ENCODE assay signal across 11 cellular contexts in genomic region chr22:30221121-30221992, GRCh38. TPM values are rescaled to one million over a fixed set of nuclear protein-coding genes. Genes with fewer than 3 reads are reported as not detected.
DNase-seq lines count a peak whose midpoint lies in the region; ATAC-seq, FAIRE-seq and TF ChIP-seq lines count a peak whose summit lies in the region.
"Had no signal": no experiment of that assay in that cellular context is flagged by ENCODE, and none has a peak within 500 bp of the region (broad histone marks: within the 10 kb centered on the region; RNA-seq: fewer than 3 reads in every experiment).

No MANE protein-coding gene starts in this region.

- no peaks in the 10 kb centered on the region for H3K79me2 ChIP-seq in K562 (ENCODE audit: control insufficient read depth, insufficient read depth, low read length)

- H3K27ac ChIP-seq in K562 (ENCODE audit: extremely low read depth, low read depth, low read length) = no peak overlapping the region
- no peak overlapping the region for H3K27ac ChIP-seq in sigmoid colon
- H3K27ac ChIP-seq: PC-9, thyroid gland had no signal

- H3K9me3 ChIP-seq in K562 (replicated peaks; ENCODE audit: control insufficient read depth, insufficient read depth, low read depth, low read length) (no peaks in the 10 kb centered on the region), sigmoid colon (no peaks in the 10 kb centered on the region)
- H3K9me3 ChIP-seq: thyroid gland had no signal

- FAIRE-seq in GM19239 (lab: Jason Lieb, UNC) = peak; percentile 69
- no peak for FAIRE-seq in K562 (lab: Jason Lieb, UNC)
- FAIRE-seq: H54 had no signal

- in situ Hi-C loops in K562 (cut with MboI) = no loop called here

- TF ChIP-seq CTCF in K562 (IDR thresholded peaks at IDR 0.05 in 2 of 3, conservative IDR thresholded peaks at IDR 0.05 in 1 of 3; ENCODE audit: insufficient read depth in 2 of 3, low read depth in 1 of 3, low read length in 3 of 3) (no peak), sigmoid colon (IDR thresholded peaks at IDR 0.05) (no peak)

- no peak overlapping the region for H3K9ac ChIP-seq in K562 (ENCODE audit: insufficient read depth in 1 of 2, low read depth in 2 of 2, low read length in 2 of 2)

- no peak for TF ChIP-seq RAD21 in K562 (CRISPR knock-in tag; conservative IDR thresholded peaks at IDR 0.05 in 1 of 2, IDR thresholded peaks at IDR 0.05 in 1 of 2)

- ATAC-seq in K562 = no peak
- ATAC-seq in GM18511 (IDR thresholded peaks at IDR 0.05; ENCODE audit: unreplicated experiment) = no peak
- no peak for ATAC-seq in HG02571 (IDR thresholded peaks at IDR 0.05; ENCODE audit: unreplicated experiment)

- H3K4me1 ChIP-seq in K562 (replicated peaks in 1 of 2; ENCODE audit: control insufficient read depth in 2 of 2, insufficient read depth in 2 of 2, low read length in 2 of 2) (peaks cover 17 to 33% of the 10 kb centered on the region in 2 experiments; a peak in 4 of 5 replicates), sigmoid colon (no peaks in the 10 kb centered on the region)

- peaks cover 0 to 46% of the 10 kb centered on the region in 2 experiments; a peak in 2 of 5 replicates for H3K27me3 ChIP-seq in K562 (ENCODE audit: control insufficient read depth in 2 of 2, insufficient read depth in 2 of 2, low read length in 2 of 2)
- peaks cover 0 to 5% (median 0%) of the 10 kb centered on the region in 3 donors for H3K27me3 ChIP-seq in sigmoid colon
- H3K27me3 ChIP-seq: thyroid gland had no signal

- H3K36me3 ChIP-seq in K562 (ENCODE audit: control insufficient read depth, insufficient read depth, low read length) (no peaks in the 10 kb centered on the region), sigmoid colon (no peaks in the 10 kb centered on the region)
- H3K36me3 ChIP-seq: thyroid gland had no signal

- H4K20me1 ChIP-seq in K562 (replicated peaks; ENCODE audit: control insufficient read depth, insufficient read depth, low read length) = 0 out of 2 replicates have a peak, but pooled peaks cover 3% of the 10 kb centered on the region

- POLR2A ChIA-PET in K562 (lab: Yijun Ruan, JAX) = interaction anchor here (1.5 kb wide), 1 partner anchor 32 kb away, joined by 4 read pairs; no protein-coding TSS in a partner anchor

- no peaks in the 10 kb centered on the region for H3K9me1 ChIP-seq in K562 (ENCODE audit: control insufficient read depth, insufficient read depth, low read length)

- intact Hi-C loops in K562 (cut with micrococcal nuclease) (no loop called here), sigmoid colon (cut with DNase I) (no loop called here)

- H3K4me3 ChIP-seq in K562 (no peak overlapping the region), sigmoid colon (no peak overlapping the region)
- H3K4me3 ChIP-seq: PC-9, thyroid gland had no signal

- DNase-seq in GM19239 (ENCODE audit: insufficient read length, low spot score) (peak; percentile 42), K562 (ENCODE audit: extremely low read depth in 1 of 4, low spot score in 3 of 4) (no peak), SHP77 treated with DMSO at 0.1 percent for 48 hours (lab: John Stamatoyannopoulos, UW) (no peak), sigmoid colon (no peak)
- DNase-seq in activated CD4-positive, alpha-beta T cell treated with anti-CD3 and anti-CD28 coated beads, Interleukin-2, amount 50 U/mL, for 4 hours = peak; percentile 46 to 56
- peak; percentile 13 to 24 for DNase-seq in stimulated activated CD8-positive, alpha-beta memory T cell treated with anti-CD3 and anti-CD28 coated beads, Interleukin-4, amount 100 ng/mL, for 1 hour (ENCODE audit: low read depth in 2 of 2, low spot score in 1 of 2)
- DNase-seq: PC-9, thyroid gland had no signal

- TF ChIP-seq EP300 in K562 (IDR thresholded peaks at IDR 0.05; ENCODE audit: low read length) = no peak
- no peak for TF ChIP-seq EP300 in sigmoid colon (IDR thresholded peaks at IDR 0.05)

- H2AFZ ChIP-seq in K562 (ENCODE audit: low read depth, low read length) = no peak overlapping the region
- H2AFZ ChIP-seq: PC-9 had no signal

- H3K4me2 ChIP-seq in K562 (ENCODE audit: insufficient read depth, low read length) = no peak overlapping the region
- H3K4me2 ChIP-seq: PC-9 had no signal

- 27% methylated on average over 13 of the region's 26 CpGs for WGBS in K562 (ENCODE audit: insufficient coverage, low coverage, missing lambda C conversion rate)
- WGBS in sigmoid colon, 2 donors = 50 to 78% methylated on average over 26 of the region's 26 CpGs

- no TSS peak for BruUV-seq in K562 (replicated peaks; lab: Mats Ljungman, UMichigan)

- CTCF ChIA-PET in K562 (lab: Yijun Ruan, JAX; ENCODE audit: low intra/inter-chr PET ratio) = no interaction called here

- TF ChIP-seq POLR2A in K562 (conservative IDR thresholded peaks at IDR 0.05) (no peak), sigmoid colon (IDR thresholded peaks at IDR 0.05) (no peak)

TF ChIP-seq in K562, 482 proteins besides CTCF, POLR2A, EP300 and RAD21:
- TF ChIP-seq BCOR (IDR thresholded peaks at IDR 0.05) = peak; percentile 55; the same call in 1 of the 2 replicates
- TF ChIP-seq GATAD2A (IDR thresholded peaks at IDR 0.05) = no peak
- peak; percentile 32; the same call in 1 of the 2 replicates for TF ChIP-seq ADNP (tag; IDR thresholded peaks at IDR 0.05)

RNA-seq across cellular contexts. Expression of gene LIF, which starts 25.2 kb away (rescaled TPM):
- 0.35 and 2.6 TPM in 2 replicates for total RNA-seq in K562 (2011; cell fraction: chromatin; rRNA removed; ENCODE audit: low replicate concordance)
- 0.39 and 0.50 TPM in 2 replicates for total RNA-seq in K562 (2011; cell fraction: nucleolus; rRNA removed)
- 0.29 and 0.38 TPM in 2 replicates for total RNA-seq in K562 (2011; cell fraction: nucleoplasm; rRNA removed)
- 0.04 and 0.05 TPM in 2 replicates for total RNA-seq in K562 (2014; rRNA removed)
- total RNA-seq in K562 (2014; rRNA removed; fragmentation: Illumina TruSeq; extraction: Trizol) = 0.03 TPM in 1 of 2 replicates, not detected in the other
- 0.11 and 0.34 TPM in 2 replicates for total RNA-seq in K562 (2015; rRNA removed; fragmentation: Illumina TruSeq; extraction: Trizol)
- 0.31 TPM in 2 replicates for total RNA-seq in K562 (2021)
- 0.16 and 0.39 TPM in 2 replicates for polyA plus RNA-seq in K562 (2011; rRNA removed)
- polyA plus RNA-seq in K562 (2011; cell fraction: cytosol; rRNA removed) = 0.09 and 0.72 TPM in 2 replicates
- polyA plus RNA-seq in K562 (2011; cell fraction: nucleus; rRNA removed) = 0.53 and 7.0 TPM in 2 replicates
- polyA plus RNA-seq in K562 (2012) = 0.06 and 0.08 TPM in 2 replicates
- polyA plus RNA-seq in K562 (2014; fragmentation: Illumina TruSeq; extraction: Trizol) = 0.04 and 0.09 TPM in 2 replicates
- polyA plus RNA-seq in K562 (2014; fragmentation: Nextera tagmentation; extraction: Ambion mirVana) = not detected
- polyA plus RNA-seq in K562 (2014; rRNA removed) = 0.03 and 0.25 TPM in 2 replicates
- 0.14 TPM in 1 of 2 replicates, not detected in the other for polyA minus RNA-seq in K562 (2011; rRNA and poly(A)+ RNA removed)
- 0.27 and 0.29 TPM in 2 replicates for polyA minus RNA-seq in K562 (2011; cell fraction: cytosol; rRNA and poly(A)+ RNA removed)
- 0.27 and 0.33 TPM in 2 replicates for polyA minus RNA-seq in K562 (2011; cell fraction: nucleus; rRNA and poly(A)+ RNA removed)
- 1 to 10 TPM in 1 of 4 donors, under 1 TPM in 3; 0.28 to 5.8 (median 0.34) TPM for total RNA-seq in sigmoid colon
- 10 to 100 TPM in 1 of 3 donors, 1 to 10 TPM in 2; 1.6 to 10.3 (median 1.8) TPM for polyA plus RNA-seq in sigmoid colon

RNA-seq across cellular contexts. Expression of gene OSM, which starts 45.3 kb away (rescaled TPM):
- total RNA-seq in K562 (2011; cell fraction: chromatin; rRNA removed; ENCODE audit: low replicate concordance) = 1.8 and 2.3 TPM in 2 replicates
- total RNA-seq in K562 (2011; cell fraction: nucleolus; rRNA removed) = 1.0 and 1.2 TPM in 2 replicates
- 0.73 and 1.8 TPM in 2 replicates for total RNA-seq in K562 (2011; cell fraction: nucleoplasm; rRNA removed)
- total RNA-seq in K562 (2014; rRNA removed) = not detected in 2 replicates
- total RNA-seq in K562 (2014; rRNA removed; fragmentation: Illumina TruSeq; extraction: Trizol) = not detected in 2 replicates
- total RNA-seq in K562 (2015; rRNA removed; fragmentation: Illumina TruSeq; extraction: Trizol) = not detected in 2 replicates
- total RNA-seq in K562 (2021) = not detected in 2 replicates
- 0.08 and 0.22 TPM in 2 replicates for polyA plus RNA-seq in K562 (2011; rRNA removed)
- polyA plus RNA-seq in K562 (2011; cell fraction: cytosol; rRNA removed) = 0.04 and 0.06 TPM in 2 replicates
- polyA plus RNA-seq in K562 (2011; cell fraction: nucleus; rRNA removed) = 0.24 and 1.6 TPM in 2 replicates
- not detected in 2 replicates for polyA plus RNA-seq in K562 (2012)
- polyA plus RNA-seq in K562 (2014; fragmentation: Illumina TruSeq; extraction: Trizol) = not detected in 2 replicates
- not detected for polyA plus RNA-seq in K562 (2014; fragmentation: Nextera tagmentation; extraction: Ambion mirVana)
- polyA plus RNA-seq in K562 (2014; rRNA removed) = not detected in 2 replicates
- polyA minus RNA-seq in K562 (2011; rRNA and poly(A)+ RNA removed) = not detected in 2 replicates
- polyA minus RNA-seq in K562 (2011; cell fraction: cytosol; rRNA and poly(A)+ RNA removed) = not detected in 2 replicates
- 0.13 TPM in 1 of 2 replicates, not detected in the other for polyA minus RNA-seq in K562 (2011; cell fraction: nucleus; rRNA and poly(A)+ RNA removed)
- 10 to 100 TPM in 1 of 4 donors, 1 to 10 TPM in 1, under 1 TPM in 2; 0.71 to 12.8 (median 3.5) TPM for total RNA-seq in sigmoid colon
- 1 to 10 TPM in 2 of 3 donors, under 1 TPM in 1; 0.60 to 9.9 (median 1.5) TPM for polyA plus RNA-seq in sigmoid colon
- total RNA-seq: PC-9 had no signal

Comparison
In these comparisons a context has a peak if more than half of its experiments do, and no peak if none do; other contexts are left out.
1. DNase-seq: peak in GM19239 (single experiment), activated CD4-positive, alpha-beta T cell treated with anti-CD3 and anti-CD28 coated beads, Interleukin-2, amount 50 U/mL, for 4 hours (2 of 2) and stimulated activated CD8-positive, alpha-beta memory T cell treated with anti-CD3 and anti-CD28 coated beads, Interleukin-4, amount 100 ng/mL, for 1 hour (2 of 2); none in K562 (0 of 4), SHP77 treated with DMSO at 0.1 percent for 48 hours (single experiment) and sigmoid colon (single experiment).